In genomic region chr9:14962193-14962899, GRCh38 we compare ENCODE assay signal across 18 cellular contexts. TPM values are rescaled to one million over a fixed set of nuclear protein-coding genes. Genes with fewer than 3 reads are reported as not detected.
DNase-seq lines count a peak whose midpoint lies in the region; ATAC-seq and TF ChIP-seq lines count a peak whose summit lies in the region.
"Had no signal": no experiment of that assay in that cellular context is flagged by ENCODE, and none has a peak within 500 bp of the region (broad histone marks: within the 10 kb centered on the region; RNA-seq: fewer than 3 reads in every experiment).

No MANE protein-coding gene starts in this region.

- no peak overlapping the region for H3K4me3 Mint-ChIP-seq in activated T-helper 2 cell treated with anti-CD3 and anti-CD28 coated beads, Interferon-gamma antibody, Interleukin-2, Interleukin-4, amounts not matched to agents 10 μg/mL and 5 μg/mL and 100 μg/mL, durations not matched to agents 14 hours and 24 hours and 36 hours (ENCODE audit: low read depth)
- H3K4me3 Mint-ChIP-seq: T-helper 17 cell had no signal

- H3K9me3 ChIP-seq in Loucy (ENCODE audit: insufficient read depth, low read depth, low read length): no peaks in the 10 kb centered on the region
- H3K9me3 ChIP-seq in body of pancreas: no peaks in the 10 kb centered on the region
- H3K9me3 ChIP-seq: BLaER1 treated with 17β-estradiol and CSF1 and Interleukin-3, amounts not matched to agents 10 nM and 100 nM; colonic mucosa; upper lobe of left lung had no signal

- no peaks in the 10 kb centered on the region for H3K79me2 ChIP-seq in Loucy (ENCODE audit: insufficient read depth, low read length)

- H4K20me1 ChIP-seq in Loucy (ENCODE audit: insufficient read depth, low read length, poor library complexity, severe bottlenecking): no peaks in the 10 kb centered on the region
- H4K20me1 ChIP-seq: BLaER1 treated with 17β-estradiol and CSF1 and Interleukin-3, amounts not matched to agents 10 nM and 100 nM had no signal

- TF ChIP-seq CTCF in Loucy (conservative IDR thresholded peaks at IDR 0.05; ENCODE audit: low read length) (no peak), body of pancreas (IDR thresholded peaks at IDR 0.05) (no peak)

- H3K36me3 Mint-ChIP-seq in activated T-helper 2 cell treated with anti-CD3 and anti-CD28 coated beads, Interferon-gamma antibody, Interleukin-2, Interleukin-4, amounts not matched to agents 10 μg/mL and 5 μg/mL and 100 μg/mL, durations not matched to agents 14 hours and 24 hours and 36 hours (ENCODE audit: low read depth): no peaks in the 10 kb centered on the region

- intact Hi-C loops in body of pancreas (cut with DNase I): no loop called here
- intact Hi-C loops in activated T-helper 2 cell treated with anti-CD3 and anti-CD28 coated beads, Interferon-gamma antibody, Interleukin-2, Interleukin-4, amounts not matched to agents 10 μg/mL and 5 μg/mL and 100 μg/mL, durations not matched to agents 14 hours and 24 hours and 36 hours (cut with micrococcal nuclease): no loop called here

- peak; percentile 54 for ATAC-seq in body of pancreas
- ATAC-seq: T-helper 17 cell had no signal

- H3K4me3 ChIP-seq in Loucy (ENCODE audit: low read length, poor library complexity, severe bottlenecking) (peak overlapping the region; percentile 82), body of pancreas (no peak overlapping the region)
- H3K4me3 ChIP-seq: BLaER1 treated with 17β-estradiol and CSF1 and Interleukin-3, amounts not matched to agents 10 nM and 100 nM; colonic mucosa; upper lobe of left lung had no signal

- H3K36me3 ChIP-seq in Loucy (ENCODE audit: insufficient read depth, low read length) (no peaks in the 10 kb centered on the region), body of pancreas (replicated peaks in 1 of 2; ENCODE audit: insufficient read depth in 1 of 2, low read depth in 2 of 2) (no peaks in the 10 kb centered on the region)
- H3K36me3 ChIP-seq: BLaER1 treated with 17β-estradiol and CSF1 and Interleukin-3, amounts not matched to agents 10 nM and 100 nM; colonic mucosa; upper lobe of left lung had no signal

- H3F3A ChIP-seq in Loucy (ENCODE audit: low read depth): no peaks in the 10 kb centered on the region

- H3K4me1 ChIP-seq in Loucy (ENCODE audit: insufficient read depth, low read length, poor library complexity, severe bottlenecking) (peaks cover 11% of the 10 kb centered on the region), body of pancreas (peaks cover 16% of the 10 kb centered on the region)
- H3K4me1 ChIP-seq: colonic mucosa, upper lobe of left lung had no signal

- TF ChIP-seq POLR2A in body of pancreas (IDR thresholded peaks at IDR 0.05): no peak

- H3K4me2 ChIP-seq in Loucy (ENCODE audit: low read depth, low read length, poor library complexity, severe bottlenecking): peak overlapping the region; percentile 81
- H3K4me2 ChIP-seq: BLaER1 treated with 17β-estradiol and CSF1 and Interleukin-3, amounts not matched to agents 10 nM and 100 nM had no signal

- H3K9me3 Mint-ChIP-seq in activated T-helper 2 cell treated with anti-CD3 and anti-CD28 coated beads, Interferon-gamma antibody, Interleukin-2, Interleukin-4, amounts not matched to agents 10 μg/mL and 5 μg/mL and 100 μg/mL, durations not matched to agents 14 hours and 24 hours and 36 hours: no peaks in the 10 kb centered on the region

- peak overlapping the region; percentile 87 for H3K9ac ChIP-seq in Loucy (ENCODE audit: low read depth, low read length, poor library complexity, severe bottlenecking)
- H3K9ac ChIP-seq: BLaER1 treated with 17β-estradiol and CSF1 and Interleukin-3, amounts not matched to agents 10 nM and 100 nM had no signal

- DNase-seq in NCI-H2171 treated with DMSO at 0.1 percent for 48 hours (lab: John Stamatoyannopoulos, UW): peak; percentile 2
- no peak for DNase-seq in NCI-H2171 (lab: John Stamatoyannopoulos, UW)
- peak; percentile 22 to 36 (median 29) for DNase-seq in body of pancreas
- DNase-seq in kidney tubule cell (ENCODE audit: low spot score): peak; percentile 31
- DNase-seq in activated T-helper 2 cell treated with anti-CD3 and anti-CD28 coated beads, Interferon-gamma antibody, Interleukin-2, Interleukin-4, amounts not matched to agents 10 μg/mL and 5 μg/mL and 100 μg/mL, durations not matched to agents 14 hours and 24 hours and 36 hours (ENCODE audit: low spot score): no peak
- no peak for DNase-seq in NCI-H526 treated with DMSO at 0.1 percent for 48 hours (lab: John Stamatoyannopoulos, UW)
- DNase-seq in mesenteric fat pad (ENCODE audit: low spot score): no peak
- DNase-seq: 8988T; activated effector memory CD4-positive, alpha-beta T cell treated with anti-CD3 and anti-CD28 coated beads, Interleukin-2, amount 50 U/mL, for 16 hours; islet precursor cell; NCI-H1092; NCI-H82; stimulated activated naive CD8-positive, alpha-beta T cell treated with anti-CD3 and anti-CD28 coated beads, Interleukin-15, amount 100 ng/mL, for 72 hours; T-helper 17 cell; upper lobe of left lung had no signal

- H3K27ac ChIP-seq in body of pancreas: peak overlapping the region in 2 of 4 donors; percentile 9 to 40
- H3K27ac ChIP-seq: BLaER1 treated with 17β-estradiol and CSF1 and Interleukin-3, amounts not matched to agents 10 nM and 100 nM; colonic mucosa; upper lobe of left lung had no signal

- H3K4me1 Mint-ChIP-seq in activated T-helper 2 cell treated with anti-CD3 and anti-CD28 coated beads, Interferon-gamma antibody, Interleukin-2, Interleukin-4, amounts not matched to agents 10 μg/mL and 5 μg/mL and 100 μg/mL, durations not matched to agents 14 hours and 24 hours and 36 hours (ENCODE audit: low read depth): peaks cover 21% of the 10 kb centered on the region

- no peak overlapping the region for H3K27ac Mint-ChIP-seq in activated T-helper 2 cell treated with anti-CD3 and anti-CD28 coated beads, Interferon-gamma antibody, Interleukin-2, Interleukin-4, amounts not matched to agents 10 μg/mL and 5 μg/mL and 100 μg/mL, durations not matched to agents 14 hours and 24 hours and 36 hours
- H3K27ac Mint-ChIP-seq: T-helper 17 cell had no signal

- peak overlapping the region; percentile 39; the same call in 1 of the 2 replicates for H2AFZ ChIP-seq in Loucy (ENCODE audit: low read length)

- 69 to 81% methylated on average over 4 of the region's 4 CpGs for WGBS in body of pancreas, 2 donors

- H3K27me3 Mint-ChIP-seq in activated T-helper 2 cell treated with anti-CD3 and anti-CD28 coated beads, Interferon-gamma antibody, Interleukin-2, Interleukin-4, amounts not matched to agents 10 μg/mL and 5 μg/mL and 100 μg/mL, durations not matched to agents 14 hours and 24 hours and 36 hours (ENCODE audit: low read depth): no peaks in the 10 kb centered on the region
- H3K27me3 Mint-ChIP-seq: stimulated activated naive CD8-positive, alpha-beta T cell treated with anti-CD3 and anti-CD28 coated beads, Interleukin-15, amount 100 ng/mL, for 72 hours had no signal

- H3K9me2 ChIP-seq in Loucy (replicated peaks; ENCODE audit: low read depth, low read length): no peaks in the 10 kb centered on the region

- H3K27me3 ChIP-seq in Loucy (ENCODE audit: insufficient read depth, low read length, poor library complexity, severe bottlenecking) (no peaks in the 10 kb centered on the region), body of pancreas (no peaks in the 10 kb centered on the region)
- H3K27me3 ChIP-seq: BLaER1 treated with 17β-estradiol and CSF1 and Interleukin-3, amounts not matched to agents 10 nM and 100 nM; colonic mucosa; upper lobe of left lung had no signal

RNA-seq across cellular contexts. Expression of gene FREM1, which starts 52.1 kb away (rescaled TPM):
- total RNA-seq in body of pancreas (10 to 100 TPM in 1 of 2 donors, 1 to 10 TPM in 1; 9.1 to 19.1 TPM), mesenteric fat pad (6.4 TPM)
- not detected in 2 replicates for total RNA-seq in activated T-helper 2 cell treated with anti-CD3 and anti-CD28 coated beads, Interferon-gamma antibody, Interleukin-2, Interleukin-4, amounts not matched to agents 10 μg/mL and 5 μg/mL and 100 μg/mL, durations not matched to agents 14 hours and 24 hours and 36 hours
- total RNA-seq: T-helper 17 cell had no signal

Comparison
In these comparisons a context has a peak if more than half of its experiments do, and no peak if none do; other contexts are left out.
1. DNase-seq: peak in NCI-H2171 treated with DMSO at 0.1 percent for 48 hours (single experiment), body of pancreas (4 of 4) and kidney tubule cell (single experiment); none in NCI-H2171 (single experiment), activated T-helper 2 cell treated with anti-CD3 and anti-CD28 coated beads, Interferon-gamma antibody, Interleukin-2, Interleukin-4, amounts not matched to agents 10 μg/mL and 5 μg/mL and 100 μg/mL, durations not matched to agents 14 hours and 24 hours and 36 hours (single experiment), NCI-H526 treated with DMSO at 0.1 percent for 48 hours (single experiment) and mesenteric fat pad (single experiment).